In genomic region chr1:236039736-236040670, GRCh38 we compare ENCODE assay signal across 9 cellular contexts. TPM values are rescaled to one million over a fixed set of nuclear protein-coding genes. Genes with fewer than 3 reads are reported as not detected.
DNase-seq lines count a peak whose midpoint lies in the region; ATAC-seq and TF ChIP-seq lines count a peak whose summit lies in the region.
"Had no signal": no experiment of that assay in that cellular context is flagged by ENCODE, and none has a peak within 500 bp of the region (broad histone marks: within the 10 kb centered on the region; RNA-seq: fewer than 3 reads in every experiment).

No MANE protein-coding gene starts in this region.

- peak; percentile 94 for ATAC-seq in left lobe of liver

- 73% methylated on average over 13 of the region's 13 CpGs for WGBS in lower leg skin, 2 donors

- intact Hi-C loops in lower leg skin (cut with DNase I; ENCODE audit: low total_unique reads) = no loop called here

- TF ChIP-seq CTCF in brain microvascular endothelial cell (IDR thresholded peaks at IDR 0.05; ENCODE audit: low read depth, low read length, missing control alignments) = no peak
- TF ChIP-seq CTCF in lower leg skin (IDR thresholded peaks at IDR 0.05) = no peak

- no peak for TF ChIP-seq POLR2A in lower leg skin (IDR thresholded peaks at IDR 0.05)

- in situ Hi-C loops in brain microvascular endothelial cell (cut with HindIII; ENCODE audit: low pct_ligation_motif_present, low sequenced_read_pairs) = no loop called here

- H3K27me3 ChIP-seq in brain microvascular endothelial cell (replicated peaks) = no peaks in the 10 kb centered on the region

- no peak overlapping the region for H3K27ac ChIP-seq in brain microvascular endothelial cell

- no peak overlapping the region for H3K4me3 ChIP-seq in brain microvascular endothelial cell (ENCODE audit: low read depth, low read length)
- H3K4me3 ChIP-seq in lower leg skin (ENCODE audit: low read depth, poor library complexity, severe bottlenecking) = no peak overlapping the region

- peaks cover 13% of the 10 kb centered on the region for H3K36me3 ChIP-seq in brain microvascular endothelial cell (replicated peaks)

- DNase-seq in LHCN-M2 (ENCODE audit: low read depth) (peak; percentile 37), brain microvascular endothelial cell (peak; percentile 49), left lobe of liver (ENCODE audit: low spot score) (peak; percentile 86), stromal cell of bone marrow (ENCODE audit: low read depth) (peak; percentile 46), lower leg skin (ENCODE audit: low spot score in 2 of 2) (no peak), NAMALWA (ENCODE audit: low spot score) (no peak), SW 1271 (lab: John Stamatoyannopoulos, UW) (no peak)
- no peak for DNase-seq in effector CD4-positive, alpha-beta T cell
- DNase-seq: NCI-H2081 treated with DMSO at 0.1 percent for 48 hours had no signal

RNA-seq across cellular contexts. Expression of gene NID1, which starts 24.9 kb away (rescaled TPM):
- 19.2 and 19.9 TPM in 2 replicates for total RNA-seq in LHCN-M2 (2014; rRNA removed)
- polyA plus RNA-seq in LHCN-M2 (2012) = 17.2 TPM
- total RNA-seq in left lobe of liver = 49.7 TPM
- total RNA-seq in lower leg skin = 10 to 100 TPM; 23.4 to 80.0 (median 30.7) TPM

Comparison
In these comparisons a context has a peak if more than half of its experiments do, and no peak if none do; other contexts are left out.
1. DNase-seq: peak in LHCN-M2 (single experiment), brain microvascular endothelial cell (single experiment), left lobe of liver (single experiment) and stromal cell of bone marrow (single experiment); none in lower leg skin (0 of 2), NAMALWA (single experiment), SW 1271 (0 of 2) and effector CD4-positive, alpha-beta T cell (single experiment).